8 cellular contexts compared by ENCODE assay signal in genomic region chr14:50831704-50832130, GRCh38. TPM values are rescaled to one million over a fixed set of nuclear protein-coding genes. Genes with fewer than 3 reads are reported as not detected.
DNase-seq lines count a peak whose midpoint lies in the region; ATAC-seq and TF ChIP-seq lines count a peak whose summit lies in the region.

No MANE protein-coding gene starts in this region.

- ATAC-seq in HG03432 (IDR thresholded peaks at IDR 0.05; ENCODE audit: unreplicated experiment) (no peak), HG03175 (IDR thresholded peaks at IDR 0.05; ENCODE audit: unreplicated experiment) (no peak)

- peak overlapping the region; percentile 88 for H3K9ac ChIP-seq in BLaER1

- no peak for DNase-seq in LNCaP clone FGC (ENCODE audit: low read depth)
- DNase-seq in cerebellar cortex (ENCODE audit: low spot score): peak; percentile 43
- DNase-seq in posterior vena cava (ENCODE audit: low spot score): no peak
- no peak for DNase-seq in NCI-H128 (lab: John Stamatoyannopoulos, UW; ENCODE audit: unreplicated experiment)

- H3K4me3 ChIP-seq in BLaER1 (peak overlapping the region; percentile 89), LNCaP clone FGC (ENCODE audit: low read depth, low read length) (peak overlapping the region; percentile 63), mononuclear cell (ENCODE audit: low read length) (peak overlapping the region; percentile 79)

- peak overlapping the region; percentile 91 for H3K27ac ChIP-seq in BLaER1

- peaks cover 36% of the 10 kb centered on the region for H4K20me1 ChIP-seq in BLaER1

- H3K4me2 ChIP-seq in BLaER1: peak overlapping the region; percentile 96

- H3K4me1 ChIP-seq in BLaER1: peaks cover 71% of the 10 kb centered on the region
- H3K4me1 ChIP-seq in mononuclear cell (ENCODE audit: insufficient read depth, low read length): peaks cover 53% of the 10 kb centered on the region

- H3K9me3 ChIP-seq in BLaER1 (no peaks in the 10 kb centered on the region), mononuclear cell (ENCODE audit: low read depth, low read length) (no peaks in the 10 kb centered on the region)

- TF ChIP-seq CTCF in LNCaP clone FGC (IDR thresholded peaks at IDR 0.05; ENCODE audit: control insufficient read depth, extremely low read depth, insufficient read depth): no peak

- H3K27me3 ChIP-seq in BLaER1 (no peaks in the 10 kb centered on the region; the same call in 1 of the 2 replicates), mononuclear cell (ENCODE audit: insufficient read depth, low read length) (no peaks in the 10 kb centered on the region)

- intact Hi-C loops in posterior vena cava (cut with DNase I): no loop called here

- peaks cover 6% of the 10 kb centered on the region; the same call in 1 of the 2 replicates for H3K36me3 ChIP-seq in BLaER1

RNA-seq across cellular contexts. Expression of gene NIN, which starts 0.8 kb away (rescaled TPM):
- total RNA-seq in mononuclear cell (119 TPM), posterior vena cava (10 to 100 TPM; 34.9 to 45.9 TPM)

RNA-seq across cellular contexts. Expression of gene ABHD12B, which starts 40.1 kb away (rescaled TPM):
- total RNA-seq in mononuclear cell (not detected), posterior vena cava (not detected)
